13 cellular contexts compared by ENCODE assay signal in genomic region chr4:7049739-7050138, GRCh38.
"Had no signal": no experiment of that assay in that cellular context is flagged by ENCODE, and none has a peak within 500 bp of the region (broad histone marks: within the 10 kb centered on the region; RNA-seq: fewer than 3 reads in every experiment).

No MANE protein-coding gene starts in this region.

- DNase-seq: activated CD4-positive, alpha-beta T cell treated with anti-CD3 and anti-CD28 coated beads for 36 hours; activated naive CD4-positive, alpha-beta T cell treated with Interleukin-2 at 50 U/mL for 16 hours; colonic mucosa; hippocampal formation; mesenchymal stem cell; nucleus accumbens; stimulated activated CD4-positive, alpha-beta T cell treated with anti-CD3 and anti-CD28 coated beads, Interleukin-4, amount 100 ng/mL, for 4 hours; T-helper 9 cell had no signal

- ATAC-seq: activated CD4-positive, alpha-beta T cell treated with anti-CD3 and anti-CD28 coated beads for 36 hours; left lung; natural killer cell treated with Interleukin-12 subunit alpha and Interleukin-12 subunit beta and Interleukin-15 and Interleukin-18, amount 100 ng/mL, for 72 hours had no signal

- H3K27me3 Mint-ChIP-seq: activated CD4-positive, alpha-beta T cell treated with anti-CD3 and anti-CD28 coated beads for 36 hours; natural killer cell treated with Interleukin-12 subunit alpha and Interleukin-12 subunit beta and Interleukin-15 and Interleukin-18, amount 100 ng/mL, for 72 hours had no signal

- H3K27ac Mint-ChIP-seq: activated CD4-positive, alpha-beta T cell treated with anti-CD3 and anti-CD28 coated beads for 36 hours had no signal

- H3K9me3 Mint-ChIP-seq: natural killer cell treated with Interleukin-12 subunit alpha and Interleukin-12 subunit beta and Interleukin-15 and Interleukin-18, amount 100 ng/mL, for 72 hours had no signal

- H3K27ac ChIP-seq: colonic mucosa, esophagus muscularis mucosa, left lung, SK-N-MC, thoracic aorta had no signal

- H3K4me3 Mint-ChIP-seq: activated CD4-positive, alpha-beta T cell treated with anti-CD3 and anti-CD28 coated beads for 36 hours; natural killer cell treated with Interleukin-12 subunit alpha and Interleukin-12 subunit beta and Interleukin-15 and Interleukin-18, amount 100 ng/mL, for 72 hours had no signal
